16 cellular contexts compared by ENCODE assay signal in the genomic region with DNA sequence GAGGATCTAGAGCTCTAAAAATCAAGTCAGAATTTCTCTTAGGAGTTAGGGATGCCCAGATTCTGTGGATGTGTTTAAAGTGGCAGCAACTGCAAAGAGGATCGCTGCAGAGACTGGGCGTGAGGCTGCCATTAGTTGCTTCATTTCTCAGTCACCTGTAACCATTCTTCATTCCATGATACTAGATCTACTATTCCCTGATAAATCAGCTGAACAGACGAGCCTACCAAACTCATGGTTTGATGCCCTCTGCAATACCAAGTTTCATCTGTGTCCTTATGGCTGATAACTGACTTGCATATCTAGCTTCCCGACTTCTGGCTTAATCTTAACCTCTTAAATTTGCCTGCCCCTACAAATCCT. TPM values are rescaled to one million over a fixed set of nuclear protein-coding genes. Genes with fewer than 3 reads are reported as not detected.
A peak's percentile ranks its signal among the peaks of the same experiment; 100 is the strongest.
DNase-seq lines count a peak whose midpoint lies in the region; ATAC-seq and TF ChIP-seq lines count a peak whose summit lies in the region.
"Had no signal": no experiment of that assay in that cellular context is flagged by ENCODE, and none has a peak within 500 bp of the region (broad histone marks: within the 10 kb centered on the region; RNA-seq: fewer than 3 reads in every experiment).

No MANE protein-coding gene starts in this region.

- 37 to 64% (median 46%) methylated on average over 4 of the region's 4 CpGs for WGBS in psoas muscle, 3 donors

- H3K4me2 ChIP-seq in OCI-LY7 (ENCODE audit: low read length) (peak overlapping the region; percentile 28; the same call in 1 of the 2 replicates), fibroblast of lung (ENCODE audit: extremely low read depth, insufficient read depth, low read length) (no peak overlapping the region)

- DNase-seq in CD4-positive, alpha-beta T cell = no peak
- DNase-seq in OCI-LY7 (ENCODE audit: low spot score) (no peak), fibroblast of lung (ENCODE audit: low read depth in 2 of 2) (no peak), psoas muscle (no peak), COR-L47 (lab: John Stamatoyannopoulos, UW) (no peak), NCI-H1105 treated with DMSO at 0.1 percent for 48 hours (lab: John Stamatoyannopoulos, UW) (no peak)
- DNase-seq in effector CD4-positive, alpha-beta T cell = no peak
- DNase-seq: activated naive CD4-positive, alpha-beta T cell treated with anti-CD3 and anti-CD28 coated beads, Interleukin-2, amount 10 ng/mL, durations not matched to agents 7 days and 5 days; HCEC 1CT; hippocampal formation; posterior cingulate gyrus; uterus had no signal

- H3K27ac Mint-ChIP-seq in CD4-positive, alpha-beta T cell = peak overlapping the region; percentile 57
- H3K27ac Mint-ChIP-seq: activated naive CD4-positive, alpha-beta T cell treated with anti-CD3 and anti-CD28 coated beads, Interleukin-2, amount 10 ng/mL, durations not matched to agents 7 days and 5 days had no signal

- CTCF ChIA-PET in CD4-positive, alpha-beta T cell (lab: Charles Lee) = interaction anchor here (2.6 to 4.5 kb wide), 2 partner anchors 36 to 37 kb away, joined by 12 to 51 read pairs; no protein-coding TSS in a partner anchor
- CTCF ChIA-PET in OCI-LY7 (lab: Charles Lee; ENCODE audit: unreplicated experiment) = no interaction called here

- no peaks in the 10 kb centered on the region for H3K9me3 Mint-ChIP-seq in CD4-positive, alpha-beta T cell
- H3K9me3 Mint-ChIP-seq: activated naive CD4-positive, alpha-beta T cell treated with anti-CD3 and anti-CD28 coated beads, Interleukin-2, amount 10 ng/mL, durations not matched to agents 7 days and 5 days; central memory CD8-positive, alpha-beta T cell had no signal

- H3K9me2 ChIP-seq in OCI-LY7 (ENCODE audit: insufficient read depth, low read length) = no peaks in the 10 kb centered on the region

- H3K79me2 ChIP-seq in OCI-LY7 (ENCODE audit: insufficient read depth, low read depth, low read length) (peaks cover 97% of the 10 kb centered on the region), fibroblast of lung (ENCODE audit: control insufficient read depth, insufficient read depth, low read length) (peaks cover 90% of the 10 kb centered on the region)

- H2AFZ ChIP-seq in OCI-LY7 (ENCODE audit: low read length) (no peak overlapping the region), fibroblast of lung (ENCODE audit: low read length) (no peak overlapping the region)

- BruUV-seq in OCI-LY7 (replicated peaks; lab: Mats Ljungman, UMichigan) = no TSS peak

- H3K4me1 Mint-ChIP-seq in CD4-positive, alpha-beta T cell (ENCODE audit: low read depth) = peaks cover 61% of the 10 kb centered on the region

- H3K4me1 ChIP-seq in OCI-LY7 (ENCODE audit: insufficient read depth, low read length, poor library complexity, severe bottlenecking) (peaks cover 52% of the 10 kb centered on the region), fibroblast of lung (ENCODE audit: control insufficient read depth, extremely low read depth, insufficient read depth, low read length) (no peaks in the 10 kb centered on the region), psoas muscle (peaks cover 33% of the 10 kb centered on the region)
- H3K4me1 ChIP-seq: SJSA1 had no signal

- TF ChIP-seq CTCF in CD4-positive, alpha-beta T cell (IDR thresholded peaks at IDR 0.05) = no peak
- no peak for TF ChIP-seq CTCF in OCI-LY7 (conservative IDR thresholded peaks at IDR 0.05; ENCODE audit: low read length)
- no peak for TF ChIP-seq CTCF in fibroblast of lung (conservative IDR thresholded peaks at IDR 0.05 in 1 of 2, IDR thresholded peaks at IDR 0.05 in 1 of 2; ENCODE audit: low read depth in 1 of 2, low read length in 2 of 2)
- TF ChIP-seq CTCF in psoas muscle (IDR thresholded peaks at IDR 0.05) = no peak

- no peaks in the 10 kb centered on the region for H3K27me3 ChIP-seq in CD4-positive, alpha-beta T cell (ENCODE audit: control insufficient read depth, insufficient read depth, low read length)
- H3K27me3 ChIP-seq in fibroblast of lung (ENCODE audit: control insufficient read depth, insufficient read depth, low read length) (no peaks in the 10 kb centered on the region), psoas muscle (ENCODE audit: insufficient read depth in 3 of 3, low read length in 2 of 3) (no peaks in the 10 kb centered on the region)
- H3K27me3 ChIP-seq: SJSA1, uterus had no signal

- no peaks in the 10 kb centered on the region for H3K9me3 ChIP-seq in CD4-positive, alpha-beta T cell (ENCODE audit: control insufficient read depth, low read length)
- no peaks in the 10 kb centered on the region for H3K9me3 ChIP-seq in OCI-LY7 (ENCODE audit: low read length)
- H3K9me3 ChIP-seq in fibroblast of lung (ENCODE audit: control insufficient read depth, insufficient read depth, low read depth, low read length) = no peaks in the 10 kb centered on the region
- H3K9me3 ChIP-seq in psoas muscle = no peaks in the 10 kb centered on the region
- H3K9me3 ChIP-seq: SJSA1, uterus had no signal

- H3K9ac ChIP-seq in fibroblast of lung (ENCODE audit: insufficient read depth, low read length) = no peak overlapping the region

- H3K4me3 ChIP-seq in OCI-LY7 (ENCODE audit: low read depth, low read length, poor library complexity, severe bottlenecking) (no peak overlapping the region), fibroblast of lung (replicated peaks in 1 of 4; ENCODE audit: control extremely low read depth in 1 of 4, insufficient read depth in 1 of 4, low read depth in 3 of 4, low read length in 4 of 4) (no peak overlapping the region), psoas muscle (no peak overlapping the region)
- H3K4me3 ChIP-seq: SJSA1, uterus had no signal

- H3K27ac ChIP-seq in CD4-positive, alpha-beta T cell (ENCODE audit: low read depth, low read length) = no peak overlapping the region
- H3K27ac ChIP-seq in OCI-LY7 (ENCODE audit: low read depth, low read length, poor library complexity, severe bottlenecking) (peak overlapping the region; percentile 19), fibroblast of lung (ENCODE audit: insufficient read depth, low read length) (peak overlapping the region; percentile 5), psoas muscle (peak overlapping the region; percentile 61)
- H3K27ac ChIP-seq: SJSA1 had no signal

- H3K36me3 ChIP-seq in OCI-LY7 (ENCODE audit: insufficient read depth, low read length) (peaks cover 29% of the 10 kb centered on the region), fibroblast of lung (ENCODE audit: control insufficient read depth, insufficient read depth, low read length) (no peaks in the 10 kb centered on the region), psoas muscle (ENCODE audit: insufficient read depth in 1 of 2, low read depth in 1 of 2) (no peaks in the 10 kb centered on the region)
- H3K36me3 ChIP-seq: SJSA1, uterus had no signal

- intact Hi-C loops in CD4-positive, alpha-beta T cell (cut with DNase I, micrococcal nuclease) = loop anchor here in 1 of 2 experiments (5.0 kb wide), 1 partner anchor 228 kb away; no protein-coding TSS in a partner anchor
- intact Hi-C loops in OCI-LY7 (cut with micrococcal nuclease; ENCODE audit: unreplicated experiment) = loop anchor here (5.0 kb wide), 1 partner anchor 113 kb away; no protein-coding TSS in a partner anchor
- intact Hi-C loops in psoas muscle (cut with DNase I) = no loop called here

- no peak for ATAC-seq in CD4-positive, alpha-beta T cell (ENCODE audit: poor library complexity)
- ATAC-seq in psoas muscle (peak in 1 of 4 donors; percentile 4), HG03565 (IDR thresholded peaks at IDR 0.05; ENCODE audit: unreplicated experiment) (no peak)

- no peaks in the 10 kb centered on the region for H3K27me3 Mint-ChIP-seq in CD4-positive, alpha-beta T cell
- H3K27me3 Mint-ChIP-seq: activated naive CD4-positive, alpha-beta T cell treated with anti-CD3 and anti-CD28 coated beads, Interleukin-2, amount 10 ng/mL, durations not matched to agents 7 days and 5 days; central memory CD8-positive, alpha-beta T cell had no signal

- H3K36me3 Mint-ChIP-seq in CD4-positive, alpha-beta T cell (ENCODE audit: low read depth) = peaks cover 5% of the 10 kb centered on the region

- POLR2A ChIA-PET in CD4-positive, alpha-beta T cell (lab: Charles Lee) = no interaction called here
- POLR2A ChIA-PET in OCI-LY7 (lab: Charles Lee) = interaction anchor here (0.6 to 0.9 kb wide), 4 partner anchors 14 to 1449 kb away, joined by 3 to 9 read pairs (median 4); no protein-coding TSS in a partner anchor

- H3K4me3 Mint-ChIP-seq in CD4-positive, alpha-beta T cell = no peak overlapping the region
- H3K4me3 Mint-ChIP-seq: activated naive CD4-positive, alpha-beta T cell treated with anti-CD3 and anti-CD28 coated beads, Interleukin-2, amount 10 ng/mL, durations not matched to agents 7 days and 5 days; central memory CD8-positive, alpha-beta T cell had no signal

- peaks cover 11% of the 10 kb centered on the region for H4K20me1 ChIP-seq in OCI-LY7 (ENCODE audit: insufficient read depth, low read length)
- H4K20me1 ChIP-seq in fibroblast of lung (ENCODE audit: control insufficient read depth, extremely low read depth, insufficient read depth, low read length) = peaks cover 7% of the 10 kb centered on the region

RNA-seq across cellular contexts. Expression of gene UBE2R2, which starts 33.3 kb away (rescaled TPM):
- total RNA-seq in CD4-positive, alpha-beta T cell = 10 to 100 TPM; 22.7 to 24.5 TPM
- total RNA-seq in OCI-LY7 (2014; rRNA removed; shearing (Covaris generic)) = 10.9 and 13.7 TPM in 2 replicates
- 57.3 and 57.9 TPM in 2 replicates for total RNA-seq in OCI-LY7 (2022)
- total RNA-seq in fibroblast of lung = 16.7 and 23.9 TPM in 2 replicates
- 52.5 and 57.1 TPM in 2 replicates for polyA plus RNA-seq in fibroblast of lung
- polyA plus RNA-seq in fibroblast of lung (2012) = 44.7 and 50.8 TPM in 2 replicates
- polyA minus RNA-seq in fibroblast of lung (ENCODE audit: low replicate concordance) = 15.1 and 24.3 TPM in 2 replicates
- total RNA-seq in psoas muscle = 10 to 100 TPM; 48.0 to 62.9 (median 52.2) TPM
- 10 to 100 TPM; 20.3 to 52.3 (median 37.5) TPM for polyA plus RNA-seq in psoas muscle

RNA-seq across cellular contexts. Expression of gene PRSS3, which starts 54.9 kb away (rescaled TPM):
- total RNA-seq in CD4-positive, alpha-beta T cell = not detected
- total RNA-seq in OCI-LY7 (2014; rRNA removed; shearing (Covaris generic)) = not detected in 2 replicates
- total RNA-seq in OCI-LY7 (2022) = not detected in 2 replicates
- total RNA-seq in fibroblast of lung = 0.26 and 0.33 TPM in 2 replicates
- 2.9 and 11.4 TPM in 2 replicates for polyA plus RNA-seq in fibroblast of lung
- polyA plus RNA-seq in fibroblast of lung (2012) = 6.5 and 29.3 TPM in 2 replicates
- 10.3 and 41.5 TPM in 2 replicates for polyA minus RNA-seq in fibroblast of lung (ENCODE audit: low replicate concordance)
- under 1 TPM in 1 of 4 donors, not detected in 3; 0.30 TPM for total RNA-seq in psoas muscle
- under 1 TPM in 1 of 3 donors, not detected in 2; 0.05 TPM for polyA plus RNA-seq in psoas muscle
- total RNA-seq: LHCN-M2, SJSA1, uterus had no signal
